ENCODE assay signal across 25 cellular contexts in genomic region chr2:231984992-231985391, GRCh38. TPM values are rescaled to one million over a fixed set of nuclear protein-coding genes. Genes with fewer than 3 reads are reported as not detected.
DNase-seq lines count a peak whose midpoint lies in the region; ATAC-seq, FAIRE-seq and TF ChIP-seq lines count a peak whose summit lies in the region.
"Had no signal": no experiment of that assay in that cellular context is flagged by ENCODE, and none has a peak within 500 bp of the region (broad histone marks: within the 10 kb centered on the region; RNA-seq: fewer than 3 reads in every experiment).

No MANE protein-coding gene starts in this region.

- BruUV-seq in K562 (replicated peaks; lab: Mats Ljungman, UMichigan), result no TSS peak

- no peaks in the 10 kb centered on the region for H3K27me3 Mint-ChIP-seq in activated T-cell treated with anti-CD3 and anti-CD28 coated beads, Interleukin-2, amount 50 U/mL, for 72 hours (ENCODE audit: low read depth)
- no peaks in the 10 kb centered on the region for H3K27me3 Mint-ChIP-seq in activated T-cell treated with anti-CD3 and anti-CD28 coated beads, Interleukin-2, amount 50 U/mL, for 24 hours
- H3K27me3 Mint-ChIP-seq in stimulated activated naive CD8-positive, alpha-beta T cell treated with anti-CD3 and anti-CD28 coated beads, Interleukin-15, amount 100 ng/mL, for 72 hours, result no peaks in the 10 kb centered on the region
- H3K27me3 Mint-ChIP-seq: CD4-positive, alpha-beta T cell; CD8-positive, alpha-beta memory T cell had no signal

- TF ChIP-seq EP300 in K562 (IDR thresholded peaks at IDR 0.05; ENCODE audit: low read length), result no peak

- CTCF ChIA-PET in K562 (lab: Yijun Ruan, JAX; ENCODE audit: low intra/inter-chr PET ratio), result no interaction called here

- no peaks in the 10 kb centered on the region for H4K20me1 ChIP-seq in K562 (replicated peaks; ENCODE audit: control insufficient read depth, insufficient read depth, low read length)

- H3K36me3 ChIP-seq in K562 (ENCODE audit: control insufficient read depth, insufficient read depth, low read length) (peaks cover 5% of the 10 kb centered on the region; the same call in 2 of the 3 replicates), spleen (peaks cover 0 to 16% (median 0%) of the 10 kb centered on the region in 6 donors)
- H3K36me3 ChIP-seq: BE2C had no signal

- H3K9ac ChIP-seq in K562 (ENCODE audit: insufficient read depth in 1 of 2, low read depth in 2 of 2, low read length in 2 of 2), result no peak overlapping the region
- H3K9ac ChIP-seq: BLaER1 treated with 17β-estradiol and CSF1 and Interleukin-3, amounts not matched to agents 10 nM and 100 nM; GM23248 had no signal

- H3K9me3 Mint-ChIP-seq in activated T-cell treated with anti-CD3 and anti-CD28 coated beads, Interleukin-2, amount 50 U/mL, for 72 hours, result no peaks in the 10 kb centered on the region
- no peaks in the 10 kb centered on the region for H3K9me3 Mint-ChIP-seq in activated T-cell treated with anti-CD3 and anti-CD28 coated beads, Interleukin-2, amount 50 U/mL, for 24 hours
- H3K9me3 Mint-ChIP-seq in stimulated activated naive CD8-positive, alpha-beta T cell treated with anti-CD3 and anti-CD28 coated beads, Interleukin-15, amount 100 ng/mL, for 72 hours, result no peaks in the 10 kb centered on the region
- H3K9me3 Mint-ChIP-seq: CD14-positive monocyte; CD4-positive, alpha-beta T cell; CD8-positive, alpha-beta memory T cell had no signal

- DNase-seq in activated T-cell treated with anti-CD3 and anti-CD28 coated beads, Interleukin-2, amount 50 U/mL, for 72 hours, result no peak
- DNase-seq in activated T-cell treated with anti-CD3 and anti-CD28 coated beads, Interleukin-2, amount 50 U/mL, for 24 hours, result no peak
- DNase-seq in stimulated activated naive CD8-positive, alpha-beta T cell treated with anti-CD3 and anti-CD28 coated beads, Interleukin-15, amount 100 ng/mL, for 72 hours, result no peak
- DNase-seq in stimulated activated naive CD8-positive, alpha-beta T cell treated with anti-CD3 and anti-CD28 coated beads, Interleukin-15, Interleukin-2, amounts not matched to agents 100 U/mL and 50 U/mL, for 24 hours, result no peak
- DNase-seq in K562 (ENCODE audit: extremely low read depth in 1 of 4, low spot score in 3 of 4) (no peak), coronary artery (ENCODE audit: low spot score) (no peak), spleen (no peak)
- DNase-seq: 8988T; ACHN; AML-193; CD4-positive, alpha-beta T cell; CD8-positive, alpha-beta memory T cell; DMS 273 treated with DMSO at 0.1 percent for 48 hours; DMS79; EL; GDM1; GM23248; HCEC 1CT had no signal

- no peaks in the 10 kb centered on the region for H3K9me3 ChIP-seq in K562 (replicated peaks; ENCODE audit: control insufficient read depth, insufficient read depth, low read depth, low read length)
- no peaks in the 10 kb centered on the region for H3K9me3 ChIP-seq in spleen
- H3K9me3 ChIP-seq: A549, BE2C had no signal

- FAIRE-seq in K562 (lab: Jason Lieb, UNC), result no peak
- FAIRE-seq: A549, D721Med, GM12878, GM19239 had no signal

- no peaks in the 10 kb centered on the region for H3K27me3 ChIP-seq in K562 (ENCODE audit: control insufficient read depth in 2 of 2, insufficient read depth in 2 of 2, low read length in 2 of 2)
- H3K27me3 ChIP-seq in spleen (replicated peaks in 1 of 7), result no peaks in the 10 kb centered on the region
- H3K27me3 ChIP-seq: BE2C; BLaER1 treated with 17β-estradiol and CSF1 and Interleukin-3, amounts not matched to agents 10 nM and 100 nM had no signal

- peaks cover 43% of the 10 kb centered on the region for H3K79me2 ChIP-seq in K562 (ENCODE audit: control insufficient read depth, insufficient read depth, low read length)

- POLR2A ChIA-PET in K562 (lab: Yijun Ruan, JAX), result interaction anchor here (1.2 to 2.8 kb wide), 3 partner anchors 11 to 44 kb away, joined by 3 to 14 read pairs (median 12); no protein-coding TSS in a partner anchor

- H3K4me1 Mint-ChIP-seq in activated T-cell treated with anti-CD3 and anti-CD28 coated beads, Interleukin-2, amount 50 U/mL, for 72 hours (ENCODE audit: low read depth), result peaks cover 40% of the 10 kb centered on the region
- peaks cover 49% of the 10 kb centered on the region for H3K4me1 Mint-ChIP-seq in activated T-cell treated with anti-CD3 and anti-CD28 coated beads, Interleukin-2, amount 50 U/mL, for 24 hours (ENCODE audit: low read depth)
- H3K4me1 Mint-ChIP-seq in stimulated activated naive CD8-positive, alpha-beta T cell treated with anti-CD3 and anti-CD28 coated beads, Interleukin-15, amount 100 ng/mL, for 72 hours, result peaks cover 44% of the 10 kb centered on the region
- H3K4me1 Mint-ChIP-seq: CD14-positive monocyte had no signal

- no peak overlapping the region for H3K4me3 Mint-ChIP-seq in activated T-cell treated with anti-CD3 and anti-CD28 coated beads, Interleukin-2, amount 50 U/mL, for 72 hours
- H3K4me3 Mint-ChIP-seq in activated T-cell treated with anti-CD3 and anti-CD28 coated beads, Interleukin-2, amount 50 U/mL, for 24 hours, result no peak overlapping the region
- H3K4me3 Mint-ChIP-seq in stimulated activated naive CD8-positive, alpha-beta T cell treated with anti-CD3 and anti-CD28 coated beads, Interleukin-15, amount 100 ng/mL, for 72 hours, result no peak overlapping the region
- H3K4me3 Mint-ChIP-seq: CD14-positive monocyte; CD4-positive, alpha-beta T cell; CD8-positive, alpha-beta memory T cell had no signal

- H3K4me3 ChIP-seq in K562 (no peak overlapping the region), coronary artery (no peak overlapping the region), spleen (no peak overlapping the region)
- H3K4me3 ChIP-seq: A549; BLaER1 treated with 17β-estradiol and CSF1 and Interleukin-3, amounts not matched to agents 10 nM and 100 nM; GM12878; GM23248 had no signal

- H3K27ac ChIP-seq in K562 (ENCODE audit: extremely low read depth, low read depth, low read length), result 0 out of 3 replicates have a peak overlapping the region, but pooled peaks have one; percentile 8
- no peak overlapping the region for H3K27ac ChIP-seq in coronary artery
- H3K27ac ChIP-seq in spleen, result no peak overlapping the region
- H3K27ac ChIP-seq: A549; BLaER1 treated with 17β-estradiol and CSF1 and Interleukin-3, amounts not matched to agents 10 nM and 100 nM; GM23248 had no signal

- TF ChIP-seq POLR2A in K562 (conservative IDR thresholded peaks at IDR 0.05) (no peak), spleen (IDR thresholded peaks at IDR 0.05) (no peak)

- 0% methylated on average over 1 of the region's 1 CpG for WGBS in K562 (ENCODE audit: insufficient coverage, low coverage, missing lambda C conversion rate)
- 0 to 78% (median 0%) methylated on average over 1 of the region's 1 CpG for WGBS in spleen, 5 donors

- no peaks in the 10 kb centered on the region for H3K9me1 ChIP-seq in K562 (ENCODE audit: control insufficient read depth, insufficient read depth, low read length)

- TF ChIP-seq CTCF in K562 (IDR thresholded peaks at IDR 0.05 in 2 of 3, conservative IDR thresholded peaks at IDR 0.05 in 1 of 3; ENCODE audit: insufficient read depth in 2 of 3, low read depth in 1 of 3, low read length in 3 of 3) (no peak), coronary artery (IDR thresholded peaks at IDR 0.05) (no peak), spleen (IDR thresholded peaks at IDR 0.05 in 8 of 11, conservative IDR thresholded peaks at IDR 0.05 in 3 of 11) (no peak)

- no peak overlapping the region for H2AFZ ChIP-seq in K562 (ENCODE audit: low read depth, low read length)
- H2AFZ ChIP-seq: GM23248 had no signal

- intact Hi-C loops in K562 (cut with micrococcal nuclease), result no loop called here
- intact Hi-C loops in spleen (cut with DNase I; ENCODE audit: low total_unique reads), result no loop called here

- no peak overlapping the region for H3K27ac Mint-ChIP-seq in activated T-cell treated with anti-CD3 and anti-CD28 coated beads, Interleukin-2, amount 50 U/mL, for 72 hours
- H3K27ac Mint-ChIP-seq in activated T-cell treated with anti-CD3 and anti-CD28 coated beads, Interleukin-2, amount 50 U/mL, for 24 hours, result no peak overlapping the region
- peak overlapping the region in 1 of 2 donors; percentile 13 for H3K27ac Mint-ChIP-seq in stimulated activated naive CD8-positive, alpha-beta T cell treated with anti-CD3 and anti-CD28 coated beads, Interleukin-15, amount 100 ng/mL, for 72 hours
- H3K27ac Mint-ChIP-seq: CD14-positive monocyte; CD4-positive, alpha-beta T cell; CD8-positive, alpha-beta memory T cell had no signal

- H3K4me1 ChIP-seq in K562 (replicated peaks in 1 of 2; ENCODE audit: control insufficient read depth in 2 of 2, insufficient read depth in 2 of 2, low read length in 2 of 2), result peaks cover 0 to 20% of the 10 kb centered on the region in 2 experiments; a peak in 4 of 5 replicates
- H3K4me1 ChIP-seq in spleen, result peaks cover 0 to 12% (median 0%) of the 10 kb centered on the region in 6 donors
- H3K4me1 ChIP-seq: A549; BLaER1 treated with 17β-estradiol and CSF1 and Interleukin-3, amounts not matched to agents 10 nM and 100 nM had no signal

- peak; percentile 64 to 67 for ATAC-seq in activated T-cell treated with anti-CD3 and anti-CD28 coated beads, Interleukin-2, amount 50 U/mL, for 72 hours (replicated peaks in 1 of 2)
- peak; percentile 49 for ATAC-seq in stimulated activated naive CD8-positive, alpha-beta T cell treated with anti-CD3 and anti-CD28 coated beads, Interleukin-15, amount 100 ng/mL, for 72 hours
- ATAC-seq in stimulated activated naive CD8-positive, alpha-beta T cell treated with anti-CD3 and anti-CD28 coated beads, Interleukin-15, Interleukin-2, amounts not matched to agents 100 U/mL and 50 U/mL, for 24 hours, result no peak
- ATAC-seq in K562, result no peak
- ATAC-seq: GM12878 had no signal

- in situ Hi-C loops in K562 (cut with MboI), result no loop called here

- H3K36me3 Mint-ChIP-seq in activated T-cell treated with anti-CD3 and anti-CD28 coated beads, Interleukin-2, amount 50 U/mL, for 72 hours (ENCODE audit: insufficient read depth in 2 of 2), result no peaks in the 10 kb centered on the region
- peaks cover 24% of the 10 kb centered on the region for H3K36me3 Mint-ChIP-seq in activated T-cell treated with anti-CD3 and anti-CD28 coated beads, Interleukin-2, amount 50 U/mL, for 24 hours (ENCODE audit: low read depth)

- TF ChIP-seq RAD21 in K562 (CRISPR knock-in tag; conservative IDR thresholded peaks at IDR 0.05 in 1 of 2, IDR thresholded peaks at IDR 0.05 in 1 of 2), result no peak

- H3K4me2 ChIP-seq in K562 (ENCODE audit: insufficient read depth, low read length), result no peak overlapping the region
- H3K4me2 ChIP-seq: A549; BLaER1 treated with 17β-estradiol and CSF1 and Interleukin-3, amounts not matched to agents 10 nM and 100 nM had no signal

RNA-seq across cellular contexts. Expression of gene DIS3L2, which starts 23.5 kb away (rescaled TPM):
- 10 to 100 TPM; 28.8 to 38.3 TPM for total RNA-seq in activated T-cell treated with anti-CD3 and anti-CD28 coated beads, Interleukin-2, amount 50 U/mL, for 72 hours
- total RNA-seq in K562 (2011; cell fraction: chromatin; rRNA removed; ENCODE audit: low replicate concordance), result 50.9 and 73.3 TPM in 2 replicates
- total RNA-seq in K562 (2011; cell fraction: nucleolus; rRNA removed), result 20.0 and 25.8 TPM in 2 replicates
- 27.0 and 28.9 TPM in 2 replicates for total RNA-seq in K562 (2011; cell fraction: nucleoplasm; rRNA removed)
- total RNA-seq in K562 (2014; rRNA removed) (15.1 and 16.8 TPM in 2 replicates), K562 (2014; rRNA removed; fragmentation: Illumina TruSeq; extraction: Trizol) (11.2 and 12.5 TPM in 2 replicates), K562 (2015; rRNA removed; fragmentation: Illumina TruSeq; extraction: Trizol) (10.8 and 11.6 TPM in 2 replicates), K562 (2021) (17.3 and 19.2 TPM in 2 replicates), spleen (10 to 100 TPM; 30.7 to 59.8 (median 40.3) TPM)
- polyA plus RNA-seq in K562 (2011; rRNA removed) (4.2 and 5.8 TPM in 2 replicates), K562 (2014; fragmentation: Illumina TruSeq; extraction: Trizol) (11.8 and 13.4 TPM in 2 replicates), K562 (2014; fragmentation: Nextera tagmentation; extraction: Ambion mirVana) (1 to 10 TPM; 1.5 to 1.9 TPM), K562 (2014; rRNA removed) (10.4 and 11.0 TPM in 2 replicates), spleen (10 to 100 TPM in 2 of 3 donors, 1 to 10 TPM in 1; 9.1 to 15.6 (median 11.7) TPM)
- 6.0 and 10.4 TPM in 2 replicates for polyA plus RNA-seq in K562 (2011; cell fraction: cytosol; rRNA removed)
- 25.1 and 33.5 TPM in 2 replicates for polyA plus RNA-seq in K562 (2011; cell fraction: nucleus; rRNA removed)
- 12.2 and 13.6 TPM in 2 replicates for polyA plus RNA-seq in K562 (2012)
- 7.0 and 8.4 TPM in 2 replicates for polyA minus RNA-seq in K562 (2011; rRNA and poly(A)+ RNA removed)
- 5.3 and 5.9 TPM in 2 replicates for polyA minus RNA-seq in K562 (2011; cell fraction: cytosol; rRNA and poly(A)+ RNA removed)
- polyA minus RNA-seq in K562 (2011; cell fraction: nucleus; rRNA and poly(A)+ RNA removed), result 15.8 and 20.1 TPM in 2 replicates

RNA-seq across cellular contexts. Expression of gene NPPC, which starts 58.8 kb away (rescaled TPM):
- total RNA-seq in activated T-cell treated with anti-CD3 and anti-CD28 coated beads, Interleukin-2, amount 50 U/mL, for 72 hours, result 1 to 10 TPM in 1 of 2 donors, under 1 TPM in 1; 0.58 to 1.1 TPM
- not detected in 2 replicates for total RNA-seq in K562 (2011; cell fraction: chromatin; rRNA removed; ENCODE audit: low replicate concordance)
- total RNA-seq in K562 (2011; cell fraction: nucleolus; rRNA removed), result not detected in 2 replicates
- not detected in 2 replicates for total RNA-seq in K562 (2011; cell fraction: nucleoplasm; rRNA removed)
- not detected in 2 replicates for total RNA-seq in K562 (2014; rRNA removed)
- not detected in 2 replicates for total RNA-seq in K562 (2014; rRNA removed; fragmentation: Illumina TruSeq; extraction: Trizol)
- not detected in 2 replicates for total RNA-seq in K562 (2015; rRNA removed; fragmentation: Illumina TruSeq; extraction: Trizol)
- not detected in 2 replicates for total RNA-seq in K562 (2021)
- not detected in 2 replicates for polyA plus RNA-seq in K562 (2011; rRNA removed)
- polyA plus RNA-seq in K562 (2011; cell fraction: cytosol; rRNA removed), result not detected in 2 replicates
- not detected in 2 replicates for polyA plus RNA-seq in K562 (2011; cell fraction: nucleus; rRNA removed)
- not detected in 2 replicates for polyA plus RNA-seq in K562 (2012)
- polyA plus RNA-seq in K562 (2014; fragmentation: Illumina TruSeq; extraction: Trizol), result not detected in 2 replicates
- not detected for polyA plus RNA-seq in K562 (2014; fragmentation: Nextera tagmentation; extraction: Ambion mirVana)
- not detected in 2 replicates for polyA plus RNA-seq in K562 (2014; rRNA removed)
- polyA minus RNA-seq in K562 (2011; rRNA and poly(A)+ RNA removed), result not detected in 2 replicates
- polyA minus RNA-seq in K562 (2011; cell fraction: cytosol; rRNA and poly(A)+ RNA removed), result not detected in 2 replicates
- not detected in 2 replicates for polyA minus RNA-seq in K562 (2011; cell fraction: nucleus; rRNA and poly(A)+ RNA removed)
- under 1 TPM in 1 of 7 donors, not detected in 6; 0.93 TPM for total RNA-seq in spleen
- 1 to 10 TPM in 1 of 3 donors, under 1 TPM in 2; 0.10 to 2.2 (median 0.76) TPM for polyA plus RNA-seq in spleen
- total RNA-seq: CD8-positive, alpha-beta memory T cell; GM12878; GM23248 had no signal
- polyA plus RNA-seq: A549; CD14-positive monocyte; CD8-positive, alpha-beta memory T cell had no signal

Comparison
In these comparisons a context has a peak if more than half of its experiments do, and no peak if none do; other contexts are left out.
1. ATAC-seq: peak in activated T-cell treated with anti-CD3 and anti-CD28 coated beads, Interleukin-2, amount 50 U/mL, for 72 hours (2 of 2) and stimulated activated naive CD8-positive, alpha-beta T cell treated with anti-CD3 and anti-CD28 coated beads, Interleukin-15, amount 100 ng/mL, for 72 hours (single experiment); none in stimulated activated naive CD8-positive, alpha-beta T cell treated with anti-CD3 and anti-CD28 coated beads, Interleukin-15, Interleukin-2, amounts not matched to agents 100 U/mL and 50 U/mL, for 24 hours (single experiment) and K562 (single experiment).